Comparison of ENCODE assay signal across 1 cellular context in genomic region chr2:67451086-67451832, GRCh38.
TF ChIP-seq lines count a peak whose summit lies in the region.

No MANE protein-coding gene starts in this region.

TF ChIP-seq in GM23338, 12 proteins besides CTCF, POLR2A, EP300 and RAD21:
- TF ChIP-seq, protein P1, sequence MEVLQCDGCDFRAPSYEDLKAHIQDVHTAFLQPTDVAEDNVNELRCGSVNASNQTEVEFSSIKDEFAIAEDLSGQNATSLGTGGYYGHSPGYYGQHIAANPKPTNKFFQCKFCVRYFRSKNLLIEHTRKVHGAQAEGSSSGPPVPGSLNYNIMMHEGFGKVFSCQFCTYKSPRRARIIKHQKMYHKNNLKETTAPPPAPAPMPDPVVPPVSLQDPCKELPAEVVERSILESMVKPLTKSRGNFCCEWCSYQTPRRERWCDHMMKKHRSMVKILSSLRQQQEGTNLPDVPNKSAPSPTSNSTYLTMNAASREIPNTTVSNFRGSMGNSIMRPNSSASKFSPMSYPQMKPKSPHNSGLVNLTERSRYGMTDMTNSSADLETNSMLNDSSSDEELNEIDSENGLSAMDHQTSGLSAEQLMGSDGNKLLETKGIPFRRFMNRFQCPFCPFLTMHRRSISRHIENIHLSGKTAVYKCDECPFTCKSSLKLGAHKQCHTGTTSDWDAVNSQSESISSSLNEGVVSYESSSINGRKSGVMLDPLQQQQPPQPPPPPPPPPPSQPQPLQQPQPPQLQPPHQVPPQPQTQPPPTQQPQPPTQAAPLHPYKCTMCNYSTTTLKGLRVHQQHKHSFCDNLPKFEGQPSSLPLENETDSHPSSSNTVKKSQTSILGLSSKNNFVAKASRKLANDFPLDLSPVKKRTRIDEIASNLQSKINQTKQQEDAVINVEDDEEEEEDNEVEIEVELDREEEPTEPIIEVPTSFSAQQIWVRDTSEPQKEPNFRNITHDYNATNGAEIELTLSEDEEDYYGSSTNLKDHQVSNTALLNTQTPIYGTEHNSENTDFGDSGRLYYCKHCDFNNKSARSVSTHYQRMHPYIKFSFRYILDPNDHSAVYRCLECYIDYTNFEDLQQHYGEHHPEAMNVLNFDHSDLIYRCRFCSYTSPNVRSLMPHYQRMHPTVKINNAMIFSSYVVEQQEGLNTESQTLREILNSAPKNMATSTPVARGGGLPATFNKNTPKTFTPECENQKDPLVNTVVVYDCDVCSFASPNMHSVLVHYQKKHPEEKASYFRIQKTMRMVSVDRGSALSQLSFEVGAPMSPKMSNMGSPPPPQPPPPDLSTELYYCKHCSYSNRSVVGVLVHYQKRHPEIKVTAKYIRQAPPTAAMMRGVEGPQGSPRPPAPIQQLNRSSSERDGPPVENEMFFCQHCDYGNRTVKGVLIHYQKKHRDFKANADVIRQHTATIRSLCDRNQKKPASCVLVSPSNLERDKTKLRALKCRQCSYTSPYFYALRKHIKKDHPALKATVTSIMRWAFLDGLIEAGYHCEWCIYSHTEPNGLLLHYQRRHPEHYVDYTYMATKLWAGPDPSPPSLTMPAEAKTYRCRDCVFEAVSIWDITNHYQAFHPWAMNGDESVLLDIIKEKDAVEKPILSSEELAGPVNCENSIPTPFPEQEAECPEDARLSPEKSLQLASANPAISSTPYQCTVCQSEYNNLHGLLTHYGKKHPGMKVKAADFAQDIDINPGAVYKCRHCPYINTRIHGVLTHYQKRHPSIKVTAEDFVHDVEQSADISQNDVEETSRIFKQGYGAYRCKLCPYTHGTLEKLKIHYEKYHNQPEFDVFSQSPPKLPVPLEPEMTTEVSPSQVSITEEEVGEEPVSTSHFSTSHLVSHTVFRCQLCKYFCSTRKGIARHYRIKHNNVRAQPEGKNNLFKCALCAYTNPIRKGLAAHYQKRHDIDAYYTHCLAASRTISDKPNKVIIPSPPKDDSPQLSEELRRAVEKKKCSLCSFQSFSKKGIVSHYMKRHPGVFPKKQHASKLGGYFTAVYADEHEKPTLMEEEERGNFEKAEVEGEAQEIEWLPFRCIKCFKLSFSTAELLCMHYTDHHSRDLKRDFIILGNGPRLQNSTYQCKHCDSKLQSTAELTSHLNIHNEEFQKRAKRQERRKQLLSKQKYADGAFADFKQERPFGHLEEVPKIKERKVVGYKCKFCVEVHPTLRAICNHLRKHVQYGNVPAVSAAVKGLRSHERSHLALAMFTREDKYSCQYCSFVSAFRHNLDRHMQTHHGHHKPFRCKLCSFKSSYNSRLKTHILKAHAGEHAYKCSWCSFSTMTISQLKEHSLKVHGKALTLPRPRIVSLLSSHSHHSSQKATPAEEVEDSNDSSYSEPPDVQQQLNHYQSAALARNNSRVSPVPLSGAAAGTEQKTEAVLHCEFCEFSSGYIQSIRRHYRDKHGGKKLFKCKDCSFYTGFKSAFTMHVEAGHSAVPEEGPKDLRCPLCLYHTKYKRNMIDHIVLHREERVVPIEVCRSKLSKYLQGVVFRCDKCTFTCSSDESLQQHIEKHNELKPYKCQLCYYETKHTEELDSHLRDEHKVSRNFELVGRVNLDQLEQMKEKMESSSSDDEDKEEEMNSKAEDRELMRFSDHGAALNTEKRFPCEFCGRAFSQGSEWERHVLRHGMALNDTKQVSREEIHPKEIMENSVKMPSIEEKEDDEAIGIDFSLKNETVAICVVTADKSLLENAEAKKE (CRISPR knock-in tag; IDR thresholded peaks at IDR 0.05) = no peak
- TF ChIP-seq NANOG (IDR thresholded peaks at IDR 0.05; ENCODE audit: borderline replicate concordance) = no peak
- no peak for TF ChIP-seq POLR2AphosphoS5 (IDR thresholded peaks at IDR 0.05; ENCODE audit: low read depth)
- no peak for TF ChIP-seq JUNB (IDR thresholded peaks at IDR 0.05; ENCODE audit: unreplicated experiment)
- no peak for TF ChIP-seq STAT1 (IDR thresholded peaks at IDR 0.05; ENCODE audit: unreplicated experiment)
- no peak for TF ChIP-seq EZH2phosphoT487 (IDR thresholded peaks at IDR 0.05; ENCODE audit: unreplicated experiment)
- TF ChIP-seq, protein P2, sequence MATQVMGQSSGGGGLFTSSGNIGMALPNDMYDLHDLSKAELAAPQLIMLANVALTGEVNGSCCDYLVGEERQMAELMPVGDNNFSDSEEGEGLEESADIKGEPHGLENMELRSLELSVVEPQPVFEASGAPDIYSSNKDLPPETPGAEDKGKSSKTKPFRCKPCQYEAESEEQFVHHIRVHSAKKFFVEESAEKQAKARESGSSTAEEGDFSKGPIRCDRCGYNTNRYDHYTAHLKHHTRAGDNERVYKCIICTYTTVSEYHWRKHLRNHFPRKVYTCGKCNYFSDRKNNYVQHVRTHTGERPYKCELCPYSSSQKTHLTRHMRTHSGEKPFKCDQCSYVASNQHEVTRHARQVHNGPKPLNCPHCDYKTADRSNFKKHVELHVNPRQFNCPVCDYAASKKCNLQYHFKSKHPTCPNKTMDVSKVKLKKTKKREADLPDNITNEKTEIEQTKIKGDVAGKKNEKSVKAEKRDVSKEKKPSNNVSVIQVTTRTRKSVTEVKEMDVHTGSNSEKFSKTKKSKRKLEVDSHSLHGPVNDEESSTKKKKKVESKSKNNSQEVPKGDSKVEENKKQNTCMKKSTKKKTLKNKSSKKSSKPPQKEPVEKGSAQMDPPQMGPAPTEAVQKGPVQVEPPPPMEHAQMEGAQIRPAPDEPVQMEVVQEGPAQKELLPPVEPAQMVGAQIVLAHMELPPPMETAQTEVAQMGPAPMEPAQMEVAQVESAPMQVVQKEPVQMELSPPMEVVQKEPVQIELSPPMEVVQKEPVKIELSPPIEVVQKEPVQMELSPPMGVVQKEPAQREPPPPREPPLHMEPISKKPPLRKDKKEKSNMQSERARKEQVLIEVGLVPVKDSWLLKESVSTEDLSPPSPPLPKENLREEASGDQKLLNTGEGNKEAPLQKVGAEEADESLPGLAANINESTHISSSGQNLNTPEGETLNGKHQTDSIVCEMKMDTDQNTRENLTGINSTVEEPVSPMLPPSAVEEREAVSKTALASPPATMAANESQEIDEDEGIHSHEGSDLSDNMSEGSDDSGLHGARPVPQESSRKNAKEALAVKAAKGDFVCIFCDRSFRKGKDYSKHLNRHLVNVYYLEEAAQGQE (IDR thresholded peaks at IDR 0.05; ENCODE audit: unreplicated experiment) = no peak
- no peak for TF ChIP-seq CREB1 (CRISPR knock-in tag; IDR thresholded peaks at IDR 0.05; ENCODE audit: low read depth)
- TF ChIP-seq ZNF331 (CRISPR knock-in tag; IDR thresholded peaks at IDR 0.05; ENCODE audit: low read depth) = no peak
- no peak for TF ChIP-seq EZH2 (IDR thresholded peaks at IDR 0.05; ENCODE audit: low read depth, unreplicated experiment)
- TF ChIP-seq ETS1 (IDR thresholded peaks at IDR 0.05) = no peak
- no peak for TF ChIP-seq ZNF114 (CRISPR knock-in tag; IDR thresholded peaks at IDR 0.05)
TF ChIP-seq in GM23338: peak in this region for 0.
